In genomic region chr9:127102176-127102575, GRCh38 we compare ENCODE assay signal across 30 cellular contexts. TPM values are rescaled to one million over a fixed set of nuclear protein-coding genes. Genes with fewer than 3 reads are reported as not detected.
"Had no signal": no experiment of that assay in that cellular context is flagged by ENCODE, and none has a peak within 500 bp of the region (broad histone marks: within the 10 kb centered on the region; RNA-seq: fewer than 3 reads in every experiment).

No MANE protein-coding gene starts in this region.

- H3K4me3 Mint-ChIP-seq: activated CD4-positive, alpha-beta memory T cell treated with anti-CD3 and anti-CD28 coated beads, Interleukin-2, amount 10 ng/mL, durations not matched to agents 7 days and 5 days; activated CD4-positive, alpha-beta T cell treated with anti-CD3 and anti-CD28 coated beads, Interleukin-2, amount 10 ng/mL, durations not matched to agents 7 days and 5 days; activated naive CD4-positive, alpha-beta T cell treated with anti-CD3 and anti-CD28 coated beads, Interleukin-2, amount 10 ng/mL, durations not matched to agents 7 days and 5 days; activated naive CD8-positive, alpha-beta T cell treated with anti-CD3 and anti-CD28 coated beads for 36 hours; activated T-cell treated with anti-CD3 and anti-CD28 coated beads, Interleukin-2, amount 50 U/mL, for 72 hours had no signal

- H3K4me2 ChIP-seq: SK-N-SH had no signal

- H3K4me1 ChIP-seq: Peyer's patch, SJCRH30 had no signal

- H3K9me3 ChIP-seq: breast epithelium, Peyer's patch, SJCRH30, SK-N-SH had no signal

- H3K36me3 ChIP-seq: breast epithelium had no signal

- H3K4me3 ChIP-seq: breast epithelium, Peyer's patch, SJCRH30 had no signal

- H3K9me3 Mint-ChIP-seq: activated CD4-positive, alpha-beta memory T cell treated with anti-CD3 and anti-CD28 coated beads, Interleukin-2, amount 10 ng/mL, durations not matched to agents 7 days and 5 days; activated CD4-positive, alpha-beta T cell treated with anti-CD3 and anti-CD28 coated beads, Interleukin-2, amount 10 ng/mL, durations not matched to agents 7 days and 5 days; activated naive CD4-positive, alpha-beta T cell treated with anti-CD3 and anti-CD28 coated beads, Interleukin-2, amount 10 ng/mL, durations not matched to agents 7 days and 5 days; activated naive CD8-positive, alpha-beta T cell treated with anti-CD3 and anti-CD28 coated beads for 36 hours; activated T-cell treated with anti-CD3 and anti-CD28 coated beads, Interleukin-2, amount 50 U/mL, for 72 hours; activated T-helper 2 cell treated with anti-CD3 and anti-CD28 coated beads, Interferon-gamma antibody, Interleukin-2, Interleukin-4, amounts not matched to agents 10 μg/mL and 5 μg/mL and 100 μg/mL, durations not matched to agents 14 hours and 24 hours and 36 hours had no signal

- H3K9ac ChIP-seq: SK-N-SH had no signal

- H3K27me3 ChIP-seq: breast epithelium, Peyer's patch, SJCRH30 had no signal

- H3K9me2 ChIP-seq: SK-N-SH had no signal

- ATAC-seq: activated T-cell treated with anti-CD3 and anti-CD28 coated beads, Interleukin-2, amount 50 U/mL, for 72 hours had no signal

- H3K27me3 Mint-ChIP-seq: activated CD4-positive, alpha-beta memory T cell treated with anti-CD3 and anti-CD28 coated beads, Interleukin-2, amount 10 ng/mL, durations not matched to agents 7 days and 5 days; activated naive CD8-positive, alpha-beta T cell treated with anti-CD3 and anti-CD28 coated beads for 36 hours had no signal

- H3K27ac Mint-ChIP-seq: activated CD4-positive, alpha-beta memory T cell treated with anti-CD3 and anti-CD28 coated beads, Interleukin-2, amount 10 ng/mL, durations not matched to agents 7 days and 5 days; activated CD4-positive, alpha-beta T cell treated with anti-CD3 and anti-CD28 coated beads, Interleukin-2, amount 10 ng/mL, durations not matched to agents 7 days and 5 days; activated naive CD4-positive, alpha-beta T cell treated with anti-CD3 and anti-CD28 coated beads, Interleukin-2, amount 10 ng/mL, durations not matched to agents 7 days and 5 days; activated naive CD8-positive, alpha-beta T cell treated with anti-CD3 and anti-CD28 coated beads for 36 hours; activated T-cell treated with anti-CD3 and anti-CD28 coated beads, Interleukin-2, amount 50 U/mL, for 72 hours; activated T-helper 2 cell treated with anti-CD3 and anti-CD28 coated beads, Interferon-gamma antibody, Interleukin-2, Interleukin-4, amounts not matched to agents 10 μg/mL and 5 μg/mL and 100 μg/mL, durations not matched to agents 14 hours and 24 hours and 36 hours had no signal

- H3K36me3 Mint-ChIP-seq: activated naive CD4-positive, alpha-beta T cell treated with anti-CD3 and anti-CD28 coated beads, Interleukin-2, amount 10 ng/mL, durations not matched to agents 7 days and 5 days; activated naive CD8-positive, alpha-beta T cell treated with anti-CD3 and anti-CD28 coated beads for 36 hours had no signal

- DNase-seq: activated CD4-positive, alpha-beta memory T cell treated with anti-CD3 and anti-CD28 coated beads, Interleukin-2, amount 10 ng/mL, durations not matched to agents 7 days and 5 days; activated CD4-positive, alpha-beta T cell treated with anti-CD3 and anti-CD28 coated beads, Interleukin-2, amount 10 ng/mL, durations not matched to agents 7 days and 5 days; activated CD4-positive, CD25-positive, alpha-beta regulatory T cell; activated CD8-positive, alpha-beta memory T cell treated with anti-CD3 and anti-CD28 coated beads, Interleukin-2, amount 50 U/mL, for 4 hours; activated gamma-delta T cell treated with Interleukin-2 at 50 U/mL for 16 hours; activated naive CD4-positive, alpha-beta T cell treated with anti-CD3 and anti-CD28 coated beads, Interleukin-2, amount 10 ng/mL, durations not matched to agents 7 days and 5 days; activated naive CD8-positive, alpha-beta T cell treated with anti-CD3 and anti-CD28 coated beads for 36 hours; activated T-cell treated with anti-CD3 and anti-CD28 coated beads, Interleukin-2, amount 50 U/mL, for 72 hours; caudate nucleus; MV-4-11; NCI-H1105; NCI-H1436; NCI-H1694 treated with DMSO at 0.1 percent for 48 hours; NCI-H2029 treated with DMSO at 0.1 percent for 48 hours; NCI-H345; NCI-H510A; NCI-H526 treated with DMSO at 0.1 percent for 48 hours; NCI-H82; OCI-M1; Peyer's patch; Right ventricle myocardium superior; SJCRH30; SK-N-SH; T-helper 1 cell had no signal

- H3K27ac ChIP-seq: Peyer's patch, RWPE1, SJCRH30, VCaP had no signal

- H3K4me1 Mint-ChIP-seq: activated CD4-positive, alpha-beta memory T cell treated with anti-CD3 and anti-CD28 coated beads, Interleukin-2, amount 10 ng/mL, durations not matched to agents 7 days and 5 days; activated CD4-positive, alpha-beta T cell treated with anti-CD3 and anti-CD28 coated beads, Interleukin-2, amount 10 ng/mL, durations not matched to agents 7 days and 5 days; activated naive CD4-positive, alpha-beta T cell treated with anti-CD3 and anti-CD28 coated beads, Interleukin-2, amount 10 ng/mL, durations not matched to agents 7 days and 5 days; activated naive CD8-positive, alpha-beta T cell treated with anti-CD3 and anti-CD28 coated beads for 36 hours had no signal

RNA-seq across cellular contexts. Expression of gene ANGPTL2, which starts 20.3 kb away (rescaled TPM):
- total RNA-seq: activated CD4-positive, alpha-beta T cell treated with anti-CD3 and anti-CD28 coated beads, Interleukin-2, amount 10 ng/mL, durations not matched to agents 7 days and 5 days; activated naive CD8-positive, alpha-beta T cell treated with anti-CD3 and anti-CD28 coated beads for 36 hours; activated T-cell treated with anti-CD3 and anti-CD28 coated beads, Interleukin-2, amount 50 U/mL, for 72 hours; activated T-helper 2 cell treated with anti-CD3 and anti-CD28 coated beads, Interferon-gamma antibody, Interleukin-2, Interleukin-4, amounts not matched to agents 10 μg/mL and 5 μg/mL and 100 μg/mL, durations not matched to agents 14 hours and 24 hours and 36 hours; MCF 10A; T-helper 2 cell treated with Interferon-gamma antibody and Interleukin-4, amounts not matched to agents 100 ng/mL and 5 ng/mL, for 36 hours had no signal
